In the genomic region with DNA sequence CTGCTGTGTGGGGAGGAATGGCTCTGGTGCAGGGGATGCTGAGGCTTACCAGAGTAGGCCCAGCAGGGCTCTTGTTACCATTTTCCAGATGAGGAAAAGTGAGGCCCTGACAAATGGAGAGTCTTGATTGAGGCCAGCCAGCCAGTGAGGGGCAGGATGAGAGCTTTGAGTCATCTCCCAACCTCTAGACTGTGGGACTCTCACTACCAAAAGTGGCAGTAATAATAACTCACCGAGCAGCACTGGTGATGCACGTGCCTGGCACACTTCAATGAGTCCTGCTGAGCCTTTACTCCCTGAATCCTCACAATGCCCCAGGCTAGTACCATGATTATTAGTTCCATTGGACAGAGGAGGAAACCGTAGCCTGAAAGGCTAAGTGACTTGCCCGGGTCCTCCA, we compare ENCODE assay signal across 14 cellular contexts. TPM values are rescaled to one million over a fixed set of nuclear protein-coding genes. Genes with fewer than 3 reads are reported as not detected.
DNase-seq lines count a peak whose midpoint lies in the region; ATAC-seq, FAIRE-seq and TF ChIP-seq lines count a peak whose summit lies in the region.
"Had no signal": no experiment of that assay in that cellular context is flagged by ENCODE, and none has a peak within 500 bp of the region (broad histone marks: within the 10 kb centered on the region; RNA-seq: fewer than 3 reads in every experiment).

No MANE protein-coding gene starts in this region.

- TF ChIP-seq CTCF in astrocyte (IDR thresholded peaks at IDR 0.05; ENCODE audit: insufficient read depth, low read depth, low read length) (no peak), osteocyte (IDR thresholded peaks at IDR 0.05) (no peak)

- H3K4me3 Mint-ChIP-seq in astrocyte (ENCODE audit: unreplicated experiment) (no peak overlapping the region), osteocyte (ENCODE audit: unreplicated experiment) (no peak overlapping the region)

- peaks cover 13% of the 10 kb centered on the region for H3K36me3 Mint-ChIP-seq in astrocyte (ENCODE audit: low read depth, unreplicated experiment)
- H3K36me3 Mint-ChIP-seq in osteocyte (ENCODE audit: unreplicated experiment): peaks cover 17% of the 10 kb centered on the region

- H4K20me1 ChIP-seq in BLaER1 treated with 17β-estradiol and CSF1 and Interleukin-3, amounts not matched to agents 10 nM and 100 nM: peaks cover 13 to 84% (median 49%) of the 10 kb centered on the region in 11 experiments; a peak in 17 of 22 replicates
- peaks cover 56% of the 10 kb centered on the region for H4K20me1 ChIP-seq in astrocyte (ENCODE audit: insufficient read depth, low read length)

- no peaks in the 10 kb centered on the region for H3K27me3 ChIP-seq in BLaER1 treated with 17β-estradiol and CSF1 and Interleukin-3, amounts not matched to agents 10 nM and 100 nM
- H3K27me3 ChIP-seq in astrocyte (ENCODE audit: insufficient read depth, low read length): no peaks in the 10 kb centered on the region
- H3K27me3 ChIP-seq: SJCRH30 had no signal

- peaks cover 36 to 63% (median 42%) of the 10 kb centered on the region in 11 experiments for H3K36me3 ChIP-seq in BLaER1 treated with 17β-estradiol and CSF1 and Interleukin-3, amounts not matched to agents 10 nM and 100 nM
- H3K36me3 ChIP-seq in astrocyte (ENCODE audit: insufficient read depth, low read length): peaks cover 6% of the 10 kb centered on the region

- no peak overlapping the region for H2AFZ ChIP-seq in astrocyte (ENCODE audit: low read depth, low read length)

- peaks cover 48 to 76% (median 69%) of the 10 kb centered on the region in 10 experiments for H3K4me1 ChIP-seq in BLaER1 treated with 17β-estradiol and CSF1 and Interleukin-3, amounts not matched to agents 10 nM and 100 nM
- H3K4me1 ChIP-seq in astrocyte (ENCODE audit: insufficient read depth, low read length): peaks cover 45% of the 10 kb centered on the region

- FAIRE-seq in GM19239 (lab: Jason Lieb, UNC): peak; percentile 23
- no peak for FAIRE-seq in astrocyte (lab: Jason Lieb, UNC)
- FAIRE-seq: D721Med had no signal

- no peak for ATAC-seq in HG02588 (IDR thresholded peaks at IDR 0.05; ENCODE audit: unreplicated experiment)
- no peak for ATAC-seq in left colon
- no peak for ATAC-seq in HG03442 (IDR thresholded peaks at IDR 0.05; ENCODE audit: unreplicated experiment)

- H3K27ac Mint-ChIP-seq in astrocyte (ENCODE audit: unreplicated experiment) (peak overlapping the region; percentile 88), osteocyte (ENCODE audit: unreplicated experiment) (peak overlapping the region; percentile 96)

- DNase-seq in GM19239 (ENCODE audit: insufficient read length, low spot score) (no peak), astrocyte (ENCODE audit: low read depth) (no peak), osteocyte (ENCODE audit: extremely low spot score, unreplicated experiment) (no peak), glomerular visceral epithelial cell (ENCODE audit: extremely low spot score) (no peak), left colon (no peak)
- DNase-seq: head of caudate nucleus, KBM-7, NCI-H2171 treated with DMSO at 0.1 percent for 48 hours, SJCRH30 had no signal

- H3K4me2 ChIP-seq in BLaER1 treated with 17β-estradiol and CSF1 and Interleukin-3, amounts not matched to agents 10 nM and 100 nM: peak overlapping the region in 9 of 11 experiments; percentile 90 to 100 (median 98); a peak in 11 of 22 replicates
- no peak overlapping the region for H3K4me2 ChIP-seq in astrocyte (ENCODE audit: low read length)

- H3K9me3 ChIP-seq in BLaER1 treated with 17β-estradiol and CSF1 and Interleukin-3, amounts not matched to agents 10 nM and 100 nM (replicated peaks in 1 of 11): no peaks in the 10 kb centered on the region
- no peaks in the 10 kb centered on the region for H3K9me3 ChIP-seq in astrocyte (ENCODE audit: insufficient read depth, low read depth, low read length)
- H3K9me3 ChIP-seq: SJCRH30 had no signal

- H3K9me3 Mint-ChIP-seq in astrocyte (ENCODE audit: unreplicated experiment) (no peaks in the 10 kb centered on the region), osteocyte (ENCODE audit: unreplicated experiment) (no peaks in the 10 kb centered on the region)

- H3K27ac ChIP-seq in BLaER1 treated with 17β-estradiol and CSF1 and Interleukin-3, amounts not matched to agents 10 nM and 100 nM: peak overlapping the region in 2 of 11 experiments; percentile 20 to 33; a peak in 2 of 22 replicates
- H3K27ac ChIP-seq in astrocyte (ENCODE audit: low read depth, low read length): no peak overlapping the region
- H3K27ac ChIP-seq: SJCRH30 had no signal

- no peak overlapping the region for H3K4me3 ChIP-seq in BLaER1 treated with 17β-estradiol and CSF1 and Interleukin-3, amounts not matched to agents 10 nM and 100 nM
- no peak overlapping the region for H3K4me3 ChIP-seq in astrocyte (ENCODE audit: insufficient read depth, low read depth, low read length)
- H3K4me3 ChIP-seq: SJCRH30 had no signal

- peaks cover 86% of the 10 kb centered on the region for H3K79me2 ChIP-seq in astrocyte (ENCODE audit: insufficient read depth, low read length)

- intact Hi-C loops in left colon (cut with DNase I, micrococcal nuclease): no loop called here

- H3K9ac ChIP-seq in BLaER1 treated with 17β-estradiol and CSF1 and Interleukin-3, amounts not matched to agents 10 nM and 100 nM: peak overlapping the region in 7 of 11 experiments; percentile 11 to 83 (median 80); a peak in 11 of 22 replicates
- peak overlapping the region; percentile 19 for H3K9ac ChIP-seq in astrocyte (ENCODE audit: low read length)

- H3K4me1 Mint-ChIP-seq in astrocyte (ENCODE audit: low read depth, unreplicated experiment) (peaks cover 39% of the 10 kb centered on the region), osteocyte (ENCODE audit: unreplicated experiment) (peaks cover 56% of the 10 kb centered on the region)

- H3K27me3 Mint-ChIP-seq in astrocyte (ENCODE audit: low read depth, unreplicated experiment) (no peaks in the 10 kb centered on the region), osteocyte (ENCODE audit: unreplicated experiment) (no peaks in the 10 kb centered on the region)

RNA-seq across cellular contexts. Expression of a gene that starts 7.8 kb away (rescaled TPM):
- 73.4 and 78.5 TPM in 2 replicates for total RNA-seq in astrocyte
- total RNA-seq in osteocyte: 115 and 122 TPM in 2 replicates
- 10 to 100 TPM; 43.0 to 47.9 TPM for total RNA-seq in left colon

RNA-seq across cellular contexts. Expression of a gene that starts 21.9 kb away (rescaled TPM):
- total RNA-seq in astrocyte (108 TPM in 2 replicates), osteocyte (66.8 and 75.3 TPM in 2 replicates), left colon (10 to 100 TPM; 40.8 to 50.1 TPM)

RNA-seq across cellular contexts. Expression of a gene that starts 25.1 kb away (rescaled TPM):
- total RNA-seq in astrocyte (1.3 and 1.4 TPM in 2 replicates), osteocyte (2.0 and 2.2 TPM in 2 replicates), left colon (under 1 TPM; 0.49 to 0.50 TPM)
- total RNA-seq: urinary bladder had no signal

RNA-seq across cellular contexts. Expression of a gene that starts 25.6 kb away (rescaled TPM):
- total RNA-seq in astrocyte (44.1 and 51.8 TPM in 2 replicates), osteocyte (44.4 and 47.2 TPM in 2 replicates), left colon (10 to 100 TPM; 25.9 to 40.5 TPM)

RNA-seq across cellular contexts. Expression of a gene that starts 34.4 kb away (rescaled TPM):
- total RNA-seq in astrocyte: 49.5 and 50.3 TPM in 2 replicates
- 45.4 and 52.3 TPM in 2 replicates for total RNA-seq in osteocyte
- total RNA-seq in left colon: 10 to 100 TPM; 40.9 to 43.3 TPM
